ENCODE assay signal across 9 cellular contexts in the genomic region with DNA sequence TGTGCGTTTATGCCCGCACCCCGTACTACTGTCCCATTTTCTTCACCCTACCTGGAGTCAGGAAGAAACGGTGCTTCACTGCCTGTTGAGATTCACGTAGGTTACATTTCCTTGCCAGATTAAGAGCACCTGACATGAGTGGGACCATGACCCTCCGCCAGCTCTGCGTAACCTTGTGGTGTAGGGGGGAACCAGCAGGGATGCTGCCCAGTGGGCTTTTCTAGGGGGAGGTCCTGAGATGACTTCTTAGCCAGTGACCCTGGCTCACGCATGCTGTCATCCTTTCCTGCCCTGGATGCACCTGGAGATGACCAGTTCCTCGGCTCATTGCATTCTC. TPM values are rescaled to one million over a fixed set of nuclear protein-coding genes. Genes with fewer than 3 reads are reported as not detected.
DNase-seq lines count a peak whose midpoint lies in the region; ATAC-seq, FAIRE-seq and TF ChIP-seq lines count a peak whose summit lies in the region.
"Had no signal": no experiment of that assay in that cellular context is flagged by ENCODE, and none has a peak within 500 bp of the region (broad histone marks: within the 10 kb centered on the region; RNA-seq: fewer than 3 reads in every experiment).

No MANE protein-coding gene starts in this region.

- H3K79me2 ChIP-seq in OCI-LY1 (ENCODE audit: insufficient read depth, low read length) (peaks cover 5% of the 10 kb centered on the region; the same call in 1 of the 2 replicates), osteoblast (ENCODE audit: insufficient read depth, low read length) (peaks cover 16% of the 10 kb centered on the region), GM23248 (ENCODE audit: insufficient read depth) (peaks cover 16% of the 10 kb centered on the region)

- H3F3A ChIP-seq in OCI-LY1 (ENCODE audit: insufficient read depth, low read length) (no peaks in the 10 kb centered on the region), GM23248 (ENCODE audit: insufficient read depth) (no peaks in the 10 kb centered on the region)

- H3K9ac ChIP-seq in OCI-LY1 (ENCODE audit: low read length): no peak overlapping the region; the same call in 1 of the 2 replicates
- peak overlapping the region; percentile 82 for H3K9ac ChIP-seq in endocrine pancreas (ENCODE audit: control insufficient read depth, insufficient read depth, low read length)
- H3K9ac ChIP-seq in GM23248: no peak overlapping the region

- ATAC-seq in HG03520 (IDR thresholded peaks at IDR 0.05; ENCODE audit: unreplicated experiment): no peak

- H3K4me1 ChIP-seq in OCI-LY1 (ENCODE audit: insufficient read depth, low read length, severe bottlenecking) (peaks cover 31% of the 10 kb centered on the region), endocrine pancreas (ENCODE audit: control insufficient read depth, insufficient read depth, low read length) (no peaks in the 10 kb centered on the region), osteoblast (ENCODE audit: insufficient read depth, low read length) (peaks cover 14% of the 10 kb centered on the region), GM23248 (ENCODE audit: insufficient read depth) (peaks cover 6% of the 10 kb centered on the region), transverse colon (peaks cover 18 to 35% (median 31%) of the 10 kb centered on the region in 4 donors)

- no peaks in the 10 kb centered on the region for H3K9me2 ChIP-seq in OCI-LY1 (ENCODE audit: low read depth, low read length)
- no peaks in the 10 kb centered on the region for H3K9me2 ChIP-seq in GM23248 (ENCODE audit: insufficient read depth)

- peak; percentile 9 for FAIRE-seq in GM12892 (lab: Jason Lieb, UNC)

- no peak overlapping the region for H2AFZ ChIP-seq in OCI-LY1 (ENCODE audit: low read length)
- no peak overlapping the region for H2AFZ ChIP-seq in osteoblast (ENCODE audit: low read length)
- no peak overlapping the region for H2AFZ ChIP-seq in GM23248

- H3K4me2 ChIP-seq in OCI-LY1 (ENCODE audit: low read length): peak overlapping the region; percentile 71
- H3K4me2 ChIP-seq in osteoblast (ENCODE audit: insufficient read depth, low read length): no peak overlapping the region
- H3K4me2 ChIP-seq in GM23248 (ENCODE audit: unreplicated experiment): no peak overlapping the region

- WGBS in GM23248 (ENCODE audit: low coverage in 1 of 2, low lambda C conversion rate in 2 of 2, missing lambda C conversion rate in 2 of 2), 2 experiments: 65 to 67% methylated on average over 9 of the region's 9 CpGs
- WGBS in transverse colon (ENCODE audit: low coverage in 1 of 2), 2 donors: 36 to 58% methylated on average over 6 to 9 of the region's 9 CpGs

- no peak for TF ChIP-seq EP300 in transverse colon (IDR thresholded peaks at IDR 0.05; ENCODE audit: low read depth)

- in situ Hi-C loops in GM23248 (cut with MboI): no loop called here
- in situ Hi-C loops in transverse colon (cut with MboI; ENCODE audit: low pct_ligation_motif_present in 1 of 4, low pct_unique_long_range_greater_than_20kb in 1 of 4, low sequenced_read_pairs in 3 of 4): no loop called here

- intact Hi-C loops in transverse colon (cut with DNase I; ENCODE audit: low total_unique reads): no loop called here

- TF ChIP-seq CTCF in OCI-LY1 (IDR thresholded peaks at IDR 0.05; ENCODE audit: low read length) (no peak), osteoblast (IDR thresholded peaks at IDR 0.05; ENCODE audit: extremely low read depth, low read depth, low read length) (no peak), transverse colon (IDR thresholded peaks at IDR 0.05) (no peak)

- H3K4me3 ChIP-seq in OCI-LY1 (ENCODE audit: low read depth, low read length, poor library complexity, severe bottlenecking): peak overlapping the region; percentile 85
- H3K4me3 ChIP-seq in endocrine pancreas (ENCODE audit: control insufficient read depth, insufficient read depth, low read length): peak overlapping the region; percentile 12
- no peak overlapping the region for H3K4me3 ChIP-seq in osteoblast (ENCODE audit: insufficient read depth, low read length)
- H3K4me3 ChIP-seq in GM23248: no peak overlapping the region
- H3K4me3 ChIP-seq in transverse colon: peak overlapping the region in 1 of 4 donors; percentile 92

- no peaks in the 10 kb centered on the region for H3K36me3 ChIP-seq in OCI-LY1 (ENCODE audit: insufficient read depth, low read length)
- H3K36me3 ChIP-seq in endocrine pancreas (ENCODE audit: control insufficient read depth, insufficient read depth, low read length): no peaks in the 10 kb centered on the region
- H3K36me3 ChIP-seq in osteoblast (ENCODE audit: insufficient read depth, low read length): no peaks in the 10 kb centered on the region
- no peaks in the 10 kb centered on the region for H3K36me3 ChIP-seq in GM23248 (ENCODE audit: low read depth)
- H3K36me3 ChIP-seq in transverse colon: no peaks in the 10 kb centered on the region

- H4K20me1 ChIP-seq in OCI-LY1 (ENCODE audit: insufficient read depth, low read length): no peaks in the 10 kb centered on the region
- H4K20me1 ChIP-seq in osteoblast (ENCODE audit: insufficient read depth, low read length): peaks cover 7% of the 10 kb centered on the region
- no peaks in the 10 kb centered on the region for H4K20me1 ChIP-seq in GM23248 (ENCODE audit: insufficient read depth)

- H3K27ac ChIP-seq in OCI-LY1 (ENCODE audit: low read depth, low read length, poor library complexity, severe bottlenecking) (no peak overlapping the region), osteoblast (ENCODE audit: low read depth, low read length) (no peak overlapping the region), GM23248 (no peak overlapping the region), transverse colon (no peak overlapping the region)

- H3K9me3 ChIP-seq in OCI-LY1 (ENCODE audit: low read length) (no peaks in the 10 kb centered on the region), endocrine pancreas (ENCODE audit: control insufficient read depth, low read length) (no peaks in the 10 kb centered on the region), osteoblast (ENCODE audit: low read depth, low read length) (no peaks in the 10 kb centered on the region), GM23248 (ENCODE audit: low read depth) (no peaks in the 10 kb centered on the region), transverse colon (no peaks in the 10 kb centered on the region)

- no peak for TF ChIP-seq POLR2A in GM12892 (IDR thresholded peaks at IDR 0.05; ENCODE audit: low read depth, low read length)
- no peak for TF ChIP-seq POLR2A in transverse colon (IDR thresholded peaks at IDR 0.05)

- H3K27me3 ChIP-seq in OCI-LY1 (ENCODE audit: insufficient read depth, low read length) (0 out of 2 replicates have a peak, but pooled peaks cover 3% of the 10 kb centered on the region), endocrine pancreas (ENCODE audit: control insufficient read depth, insufficient read depth, low read length) (no peaks in the 10 kb centered on the region), osteoblast (ENCODE audit: insufficient read depth, low read length) (peaks cover 24% of the 10 kb centered on the region), GM23248 (replicated peaks; ENCODE audit: insufficient read depth) (no peaks in the 10 kb centered on the region; the same call in 1 of the 2 replicates), transverse colon (peaks cover 17% of the 10 kb centered on the region)

- DNase-seq in GM12892 (ENCODE audit: insufficient read length) (no peak), osteoblast (ENCODE audit: insufficient read length, low spot score, missing footprints) (peak; percentile 45), GM23248 (no peak), ecto neural progenitor cell (ENCODE audit: low spot score) (no peak), transverse colon (no peak)
- DNase-seq: hypothalamus had no signal

RNA-seq across cellular contexts. Expression of a gene that starts 1.0 kb away (rescaled TPM):
- 0.72 TPM for polyA plus RNA-seq in GM12892 (2012; ENCODE audit: missing spikeins)
- 19.7 and 27.1 TPM in 2 replicates for total RNA-seq in osteoblast
- 4.0 and 7.5 TPM in 2 replicates for total RNA-seq in GM23248 (2014; rRNA removed; shearing (Covaris generic))
- polyA plus RNA-seq in GM23248 (2016; fragmentation: Nextera tagmentation; extraction: Ambion mirVana): 1.1 and 1.2 TPM in 2 replicates
- 10 to 100 TPM; 15.3 to 81.6 (median 19.3) TPM for total RNA-seq in transverse colon

RNA-seq across cellular contexts. Expression of a gene that starts 3.3 kb away (rescaled TPM):
- 14.9 TPM for polyA plus RNA-seq in GM12892 (2012; ENCODE audit: missing spikeins)
- total RNA-seq in osteoblast (41.8 and 43.8 TPM in 2 replicates), transverse colon (100 to 1,000 TPM in 1 of 4 donors, 10 to 100 TPM in 3; 32.9 to 101 (median 50.6) TPM)
- total RNA-seq in GM23248 (2014; rRNA removed; shearing (Covaris generic)): 41.9 and 45.0 TPM in 2 replicates
- 27.3 and 33.5 TPM in 2 replicates for polyA plus RNA-seq in GM23248 (2016; fragmentation: Nextera tagmentation; extraction: Ambion mirVana)

Comparison
In these comparisons a context has a peak if more than half of its experiments do, and no peak if none do; other contexts are left out.
1. H3K4me3 ChIP-seq: peak in OCI-LY1 (single experiment) and endocrine pancreas (single experiment); none in osteoblast (single experiment) and GM23248 (single experiment).